In genomic region chr1:51897699-51898031, GRCh38 we compare ENCODE assay signal across 1 cellular context.
TF ChIP-seq lines count a peak whose summit lies in the region.

No MANE protein-coding gene starts in this region.

TF ChIP-seq in GM23338, 12 proteins besides CTCF, POLR2A, EP300 and RAD21 (continued from another document):
- TF ChIP-seq REST (IDR thresholded peaks at IDR 0.05; ENCODE audit: unreplicated experiment): no peak
- TF ChIP-seq EZH2phosphoT487 (IDR thresholded peaks at IDR 0.05; ENCODE audit: unreplicated experiment): no peak
- no peak for TF ChIP-seq JUNB (IDR thresholded peaks at IDR 0.05; ENCODE audit: unreplicated experiment)
- no peak for TF ChIP-seq ZNF331 (CRISPR knock-in tag; IDR thresholded peaks at IDR 0.05; ENCODE audit: low read depth)
- no peak for TF ChIP-seq POLR2AphosphoS5 (IDR thresholded peaks at IDR 0.05; ENCODE audit: low read depth)
- TF ChIP-seq ZNF114 (CRISPR knock-in tag; IDR thresholded peaks at IDR 0.05): no peak
- TF ChIP-seq EZH2 (IDR thresholded peaks at IDR 0.05; ENCODE audit: low read depth, unreplicated experiment): no peak
- TF ChIP-seq NANOG (IDR thresholded peaks at IDR 0.05; ENCODE audit: borderline replicate concordance): no peak
- no peak for TF ChIP-seq CREB1 (CRISPR knock-in tag; IDR thresholded peaks at IDR 0.05; ENCODE audit: low read depth)
- TF ChIP-seq ETS1 (IDR thresholded peaks at IDR 0.05): no peak
